In the genomic region with DNA sequence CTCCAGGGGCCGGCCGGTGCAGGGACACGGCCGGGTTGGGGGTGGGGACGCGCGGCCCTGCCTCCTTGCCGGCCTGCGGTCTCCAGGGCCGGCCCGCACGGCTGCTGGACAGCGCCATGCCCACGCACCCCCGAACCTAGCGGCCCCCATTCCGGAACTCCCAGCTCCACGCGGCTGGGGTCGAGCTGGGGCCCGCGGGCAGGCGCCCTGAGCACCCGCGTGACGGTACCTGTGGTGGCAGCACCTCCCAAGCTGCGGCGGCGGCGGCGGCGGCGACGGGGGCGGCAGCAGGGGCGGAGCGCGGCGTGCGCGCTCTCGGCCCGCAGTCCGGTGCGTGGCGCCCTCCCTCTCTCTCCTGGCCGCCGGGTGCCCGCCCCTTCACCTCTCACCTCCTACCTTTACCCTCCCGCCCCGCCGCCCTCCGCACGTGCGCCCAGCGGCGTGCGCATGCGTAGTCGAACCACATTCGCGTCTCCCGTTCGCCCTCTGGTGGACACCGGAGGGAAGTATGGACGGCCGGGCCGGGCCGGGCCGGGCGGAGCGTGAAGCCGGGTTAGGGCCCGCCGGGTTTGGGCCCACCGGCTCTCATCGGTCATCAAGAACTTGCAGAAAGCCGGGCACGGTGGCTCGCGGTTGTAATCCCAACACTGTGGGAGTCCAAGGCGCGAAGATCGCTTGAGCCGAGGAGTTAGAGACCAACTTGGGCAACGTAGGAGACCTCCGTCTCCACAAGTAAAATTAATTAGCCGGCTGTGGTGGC, we compare ENCODE assay signal across 8 cellular contexts. TPM values are rescaled to one million over a fixed set of nuclear protein-coding genes. Genes with fewer than 3 reads are reported as not detected.
A peak's percentile ranks its signal among the peaks of the same experiment; 100 is the strongest.
DNase-seq lines count a peak whose midpoint lies in the region; ATAC-seq and TF ChIP-seq lines count a peak whose summit lies in the region.

TSS of gene SCAP (minus strand) at position 372 of the 760 bp plus-strand sequence. CDS start 32,948 bp downstream, outside the sequence.

- intact Hi-C loops in PC-3 (cut with micrococcal nuclease): loop anchor here (1.0 to 2.0 kb wide), 2 partner anchors 33 to 54 kb away; no protein-coding TSS in a partner anchor

- TF ChIP-seq CTCF in PC-3 (conservative IDR thresholded peaks at IDR 0.05; ENCODE audit: low read depth, low read length) (peak; percentile 82), epithelial cell of proximal tubule (conservative IDR thresholded peaks at IDR 0.05; ENCODE audit: low read depth, low read length) (peak; percentile 73)

- H3K27ac ChIP-seq in PC-3 (ENCODE audit: low read length): peak within 1 kb of the TSS; percentile 46
- peak within 1 kb of the TSS; percentile 79 for H3K27ac ChIP-seq in mucosa of rectum (ENCODE audit: low read depth in 2 of 2, low read length in 2 of 2)

- H3K4me3 ChIP-seq in PC-3 (ENCODE audit: low read length) (peak within 1 kb of the TSS; percentile 88), epithelial cell of proximal tubule (ENCODE audit: low read depth, low read length) (peak within 1 kb of the TSS; percentile 87), mucosa of rectum (ENCODE audit: low read length in 2 of 2) (peak within 1 kb of the TSS; percentile 73 to 97)

- H4K20me1 ChIP-seq in PC-3 (ENCODE audit: low read length): peaks cover 9% of the 10 kb centered on the region; the same call in 1 of the 2 replicates

- CTCF ChIA-PET in PC-3 (lab: Charles Lee): interaction anchor here (0.8 to 1.1 kb wide), 3 partner anchors 36 to 55 kb away, joined by 3 to 4 read pairs (median 4); no protein-coding TSS in a partner anchor

- no TSS peak for BruUV-seq in PC-3 (replicated peaks; lab: Mats Ljungman, UMichigan)

- no peaks in the 10 kb centered on the region for H3K9me3 ChIP-seq in PC-3 (ENCODE audit: low read length)
- H3K9me3 ChIP-seq in mucosa of rectum (ENCODE audit: control insufficient read depth in 2 of 2, low read length in 2 of 2): no peaks in the 10 kb centered on the region

- no peaks in the 10 kb centered on the region for H3K27me3 ChIP-seq in PC-3 (ENCODE audit: low read length)
- no peaks in the 10 kb centered on the region for H3K27me3 ChIP-seq in mucosa of rectum (ENCODE audit: control insufficient read depth in 2 of 2, insufficient read depth in 2 of 2, low read length in 2 of 2)

- peaks cover 45% of the 10 kb centered on the region for H3K79me2 ChIP-seq in PC-3 (ENCODE audit: low read length)

- peak within 1 kb of the TSS; percentile 78 for H3K9ac ChIP-seq in PC-3 (ENCODE audit: low read length)
- H3K9ac ChIP-seq in mucosa of rectum (ENCODE audit: low read depth in 1 of 2, low read length in 2 of 2): peak within 1 kb of the TSS; percentile 81 to 86

- peak within 1 kb of the TSS; percentile 96 for H2AFZ ChIP-seq in PC-3 (ENCODE audit: low read length)

- no peaks in the 10 kb centered on the region for H3F3A ChIP-seq in PC-3 (ENCODE audit: low read length, unreplicated experiment)

- ATAC-seq in GM21526 (IDR thresholded peaks at IDR 0.05; ENCODE audit: low FRiP score, unreplicated experiment): peak; percentile 83
- peak; percentile 83 for ATAC-seq in PC-3

- H3K36me3 ChIP-seq in PC-3 (ENCODE audit: low read depth, low read length) (no peaks in the 10 kb centered on the region), mucosa of rectum (ENCODE audit: control insufficient read depth in 2 of 2, insufficient read depth in 2 of 2, low read length in 2 of 2) (no peaks in the 10 kb centered on the region)

- H3K4me2 ChIP-seq in PC-3 (ENCODE audit: low read length): peak within 1 kb of the TSS; percentile 93

- POLR2A ChIA-PET in PC-3 (lab: Charles Lee; ENCODE audit: unreplicated experiment): interaction anchor here (0.6 kb wide), 2 partner anchors 340 to 762 kb away, joined by 3 to 20 read pairs; no protein-coding TSS in a partner anchor

- DNase-seq in DMS153 treated with DMSO at 0.1 percent for 48 hours (lab: John Stamatoyannopoulos, UW; ENCODE audit: unreplicated experiment) (peak; percentile 3), HuH-7 (ENCODE audit: low spot score) (peak; percentile 92), PC-3 (peak; percentile 91), activated T-cell treated with anti-CD3 and anti-CD28 coated beads for 48 hours (ENCODE audit: low read depth) (peak; percentile 95), epithelial cell of proximal tubule (ENCODE audit: low read depth) (no peak)
- peak; percentile 91 to 94 for DNase-seq in stimulated activated CD8-positive, alpha-beta memory T cell treated with anti-CD3 and anti-CD28 coated beads, Interleukin-4, amount 100 ng/mL, for 4 hours (ENCODE audit: low read depth in 2 of 2, low spot score in 1 of 2)

- H3K4me1 ChIP-seq in PC-3 (ENCODE audit: insufficient read depth, low read length) (peaks cover 8% of the 10 kb centered on the region), mucosa of rectum (ENCODE audit: control insufficient read depth in 2 of 2, insufficient read depth in 2 of 2, low read length in 2 of 2) (peaks cover 14 to 16% of the 10 kb centered on the region in 2 donors)

- no peaks in the 10 kb centered on the region for H3K9me2 ChIP-seq in PC-3 (replicated peaks; ENCODE audit: low read length)

RNA-seq across cellular contexts. Expression of gene SCAP, which starts in this region (rescaled TPM):
- total RNA-seq in PC-3 (2014; rRNA removed) (84.7 and 95.6 TPM in 2 replicates), epithelial cell of proximal tubule (52.8 and 61.7 TPM in 2 replicates)
